1 cellular context compared by ENCODE assay signal in the genomic region with DNA sequence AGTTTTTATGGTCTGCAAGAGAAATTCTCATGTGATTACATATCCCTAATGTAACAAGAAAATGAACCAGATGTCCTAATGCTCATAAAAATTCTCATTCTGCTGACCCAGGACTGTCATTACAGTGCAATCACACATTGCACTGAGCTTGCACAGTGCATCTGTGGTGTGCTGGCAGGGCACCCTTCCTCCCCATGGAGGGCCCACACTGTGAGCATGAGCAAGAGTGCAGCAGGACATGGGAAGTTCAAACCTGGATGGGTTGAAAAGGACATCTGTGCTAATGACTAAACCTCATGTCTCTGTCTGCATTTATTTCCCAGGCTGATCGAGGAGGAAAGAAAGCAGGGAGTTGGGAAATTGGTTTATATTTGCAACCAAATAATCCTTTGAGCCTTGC.
TF ChIP-seq lines count a peak whose summit lies in the region.

No MANE protein-coding gene starts in this region.

TF ChIP-seq in HepG2, 621 proteins besides CTCF, POLR2A, EP300 and RAD21 (continued from another document):
- TF ChIP-seq, protein P1, sequence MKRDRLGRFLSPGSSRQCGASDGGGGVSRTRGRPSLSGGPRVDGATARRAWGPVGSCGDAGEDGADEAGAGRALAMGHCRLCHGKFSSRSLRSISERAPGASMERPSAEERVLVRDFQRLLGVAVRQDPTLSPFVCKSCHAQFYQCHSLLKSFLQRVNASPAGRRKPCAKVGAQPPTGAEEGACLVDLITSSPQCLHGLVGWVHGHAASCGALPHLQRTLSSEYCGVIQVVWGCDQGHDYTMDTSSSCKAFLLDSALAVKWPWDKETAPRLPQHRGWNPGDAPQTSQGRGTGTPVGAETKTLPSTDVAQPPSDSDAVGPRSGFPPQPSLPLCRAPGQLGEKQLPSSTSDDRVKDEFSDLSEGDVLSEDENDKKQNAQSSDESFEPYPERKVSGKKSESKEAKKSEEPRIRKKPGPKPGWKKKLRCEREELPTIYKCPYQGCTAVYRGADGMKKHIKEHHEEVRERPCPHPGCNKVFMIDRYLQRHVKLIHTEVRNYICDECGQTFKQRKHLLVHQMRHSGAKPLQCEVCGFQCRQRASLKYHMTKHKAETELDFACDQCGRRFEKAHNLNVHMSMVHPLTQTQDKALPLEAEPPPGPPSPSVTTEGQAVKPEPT (CRISPR knock-in tag; IDR thresholded peaks at IDR 0.05; ENCODE audit: low read depth) = no peak
- no peak for TF ChIP-seq MEIS2 (CRISPR knock-in tag; IDR thresholded peaks at IDR 0.05)
- TF ChIP-seq RFXAP (CRISPR knock-in tag; IDR thresholded peaks at IDR 0.05; ENCODE audit: borderline replicate concordance) = no peak
- no peak for TF ChIP-seq AHR (CRISPR knock-in tag; IDR thresholded peaks at IDR 0.05)
- no peak for TF ChIP-seq RBFOX2 (IDR thresholded peaks at IDR 0.05; ENCODE audit: low read depth, low read length)
- TF ChIP-seq TEAD2 (CRISPR knock-in tag; IDR thresholded peaks at IDR 0.05) = no peak
- TF ChIP-seq GPN1 (CRISPR knock-in tag; IDR thresholded peaks at IDR 0.05; ENCODE audit: borderline replicate concordance) = no peak
- TF ChIP-seq, protein P2, sequence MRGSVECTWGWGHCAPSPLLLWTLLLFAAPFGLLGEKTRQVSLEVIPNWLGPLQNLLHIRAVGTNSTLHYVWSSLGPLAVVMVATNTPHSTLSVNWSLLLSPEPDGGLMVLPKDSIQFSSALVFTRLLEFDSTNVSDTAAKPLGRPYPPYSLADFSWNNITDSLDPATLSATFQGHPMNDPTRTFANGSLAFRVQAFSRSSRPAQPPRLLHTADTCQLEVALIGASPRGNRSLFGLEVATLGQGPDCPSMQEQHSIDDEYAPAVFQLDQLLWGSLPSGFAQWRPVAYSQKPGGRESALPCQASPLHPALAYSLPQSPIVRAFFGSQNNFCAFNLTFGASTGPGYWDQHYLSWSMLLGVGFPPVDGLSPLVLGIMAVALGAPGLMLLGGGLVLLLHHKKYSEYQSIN (CRISPR knock-in tag; IDR thresholded peaks at IDR 0.05; ENCODE audit: borderline replicate concordance) = no peak
